Comparison of ENCODE assay signal across 5 cellular contexts in the genomic region with DNA sequence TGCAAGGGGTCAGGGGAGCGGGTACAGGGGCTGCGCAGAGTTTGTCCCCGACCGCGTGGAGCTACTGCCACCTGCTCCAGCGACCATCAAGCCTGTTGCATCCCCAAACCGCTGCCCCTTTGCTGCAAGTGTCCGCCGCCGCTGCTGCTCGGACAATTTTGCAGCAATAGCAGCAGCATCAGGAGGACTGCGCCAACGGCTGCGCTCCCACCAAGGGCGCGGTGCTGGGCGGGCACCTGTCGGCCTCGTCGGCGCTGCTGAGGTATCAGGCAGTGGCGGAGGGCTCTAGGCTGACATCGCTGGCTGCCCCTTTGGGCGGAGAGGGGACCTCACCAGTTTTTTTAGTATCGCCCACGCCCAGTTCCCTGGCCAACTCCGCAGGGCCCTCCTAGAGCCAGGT. TPM values are rescaled to one million over a fixed set of nuclear protein-coding genes. Genes with fewer than 3 reads are reported as not detected.
"Had no signal": no experiment of that assay in that cellular context is flagged by ENCODE, and none has a peak within 500 bp of the region (broad histone marks: within the 10 kb centered on the region; RNA-seq: fewer than 3 reads in every experiment).

No MANE protein-coding gene starts in this region.

RNA-seq across cellular contexts. Expression of gene FOXD4L4, which starts 1.2 kb away (rescaled TPM):
- total RNA-seq: H4, H7, HFFc6 had no signal
- polyA plus RNA-seq: IMR-90, K562 had no signal
